Comparison of ENCODE assay signal across 8 cellular contexts in the genomic region with DNA sequence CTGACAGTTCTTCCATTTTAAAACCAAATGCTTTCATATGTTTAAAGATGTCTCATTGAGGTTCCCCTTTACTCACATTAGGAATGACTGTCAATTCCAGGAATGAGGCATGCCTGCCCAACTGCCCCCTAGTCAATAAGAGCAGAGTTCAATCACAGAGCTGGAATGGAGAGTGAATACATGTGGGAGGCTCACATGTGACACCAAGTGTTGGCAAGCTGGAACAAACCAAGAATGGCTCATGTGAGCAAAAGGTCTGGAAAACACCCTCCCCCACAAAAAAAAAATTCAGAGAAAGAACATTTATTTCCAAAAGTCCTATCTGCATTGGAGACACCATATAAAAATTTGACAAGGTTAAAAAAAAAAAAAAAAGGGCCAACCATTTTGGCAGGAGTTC. TPM values are rescaled to one million over a fixed set of nuclear protein-coding genes. Genes with fewer than 3 reads are reported as not detected.
A peak's percentile ranks its signal among the peaks of the same experiment; 100 is the strongest.
DNase-seq lines count a peak whose midpoint lies in the region; ATAC-seq and TF ChIP-seq lines count a peak whose summit lies in the region.

No MANE protein-coding gene starts in this region.

- ATAC-seq in activated CD8-positive, alpha-beta T cell treated with anti-CD3 and anti-CD28 coated beads, Interleukin-2, amount 10 ng/mL, durations not matched to agents 7 days and 5 days = no peak
- ATAC-seq in CD8-positive, alpha-beta T cell = no peak

- H3K9ac ChIP-seq in H9 (ENCODE audit: extremely low read depth, insufficient read length, low read length) = peak overlapping the region; percentile 19
- peak overlapping the region in 2 of 3 donors; percentile 25 to 28 for H3K9ac ChIP-seq in skeletal muscle tissue (ENCODE audit: low read depth in 1 of 3, low read length in 3 of 3)

- no peak overlapping the region for H3K4ac ChIP-seq in H9 (ENCODE audit: low read depth, low read length)

- 0 out of 3 replicates have a peak, but pooled peaks have one; percentile 24 for TF ChIP-seq CTCF in H9 (conservative IDR thresholded peaks at IDR 0.05)
- no peak for TF ChIP-seq CTCF in CD8-positive, alpha-beta T cell (IDR thresholded peaks at IDR 0.05)

- no peak overlapping the region for H3K56ac ChIP-seq in H9 (ENCODE audit: insufficient read length, low read depth, low read length)

- no peak overlapping the region for H2AFZ ChIP-seq in H9 (ENCODE audit: low read length)

- no peaks in the 10 kb centered on the region for H3K27me3 ChIP-seq in H9 (ENCODE audit: insufficient read depth, low read length)
- no peaks in the 10 kb centered on the region for H3K27me3 ChIP-seq in skeletal muscle tissue (ENCODE audit: control insufficient read depth in 3 of 3, insufficient read depth in 3 of 3, low read length in 3 of 3)
- H3K27me3 ChIP-seq in CD8-positive, alpha-beta T cell (ENCODE audit: insufficient read depth, low read length) = no peaks in the 10 kb centered on the region

- no peak overlapping the region for H3K23ac ChIP-seq in H9 (ENCODE audit: insufficient read length, low read depth, low read length)

- H3K27me3 Mint-ChIP-seq in H9 (ENCODE audit: low read depth) = peaks cover 3% of the 10 kb centered on the region; the same call in 1 of the 2 replicates
- no peaks in the 10 kb centered on the region for H3K27me3 Mint-ChIP-seq in activated CD8-positive, alpha-beta T cell treated with anti-CD3 and anti-CD28 coated beads, Interleukin-2, amount 10 ng/mL, durations not matched to agents 7 days and 5 days (ENCODE audit: low read depth)
- H3K27me3 Mint-ChIP-seq in CD8-positive, alpha-beta T cell (ENCODE audit: low read depth) = no peaks in the 10 kb centered on the region
- H3K27me3 Mint-ChIP-seq in activated CD4-positive, alpha-beta T cell treated with anti-CD3 and anti-CD28 coated beads, Interleukin-2, amount 10 ng/mL, durations not matched to agents 7 days and 5 days = no peaks in the 10 kb centered on the region

- POLR2A ChIA-PET in activated CD8-positive, alpha-beta T cell treated with anti-CD3 and anti-CD28 coated beads, Interleukin-2, amount 10 ng/mL, durations not matched to agents 7 days and 5 days (lab: Charles Lee) = no interaction called here
- POLR2A ChIA-PET in CD8-positive, alpha-beta T cell (lab: Charles Lee) = no interaction called here
- POLR2A ChIA-PET in activated CD4-positive, alpha-beta T cell treated with anti-CD3 and anti-CD28 coated beads, Interleukin-2, amount 10 ng/mL, durations not matched to agents 7 days and 5 days (lab: Charles Lee) = no interaction called here

- no peak overlapping the region for H4K5ac ChIP-seq in H9 (ENCODE audit: insufficient read length, low read depth, low read length)

- CTCF ChIA-PET in activated CD8-positive, alpha-beta T cell treated with anti-CD3 and anti-CD28 coated beads, Interleukin-2, amount 10 ng/mL, durations not matched to agents 7 days and 5 days (lab: Charles Lee) = no interaction called here
- CTCF ChIA-PET in CD8-positive, alpha-beta T cell (lab: Charles Lee) = no interaction called here
- CTCF ChIA-PET in activated CD4-positive, alpha-beta T cell treated with anti-CD3 and anti-CD28 coated beads, Interleukin-2, amount 10 ng/mL, durations not matched to agents 7 days and 5 days (lab: Charles Lee) = no interaction called here

- no peak overlapping the region for H2BK120ac ChIP-seq in H9 (ENCODE audit: low read depth, low read length, poor library complexity, severe bottlenecking)

- no peaks in the 10 kb centered on the region for H3K79me1 ChIP-seq in H9 (ENCODE audit: insufficient read depth, low read depth, low read length, poor library complexity, severe bottlenecking)

- H2AK5ac ChIP-seq in H9 (ENCODE audit: insufficient read length, low read length) = no peak overlapping the region

- H3K36me3 Mint-ChIP-seq in H9 (ENCODE audit: insufficient read depth in 1 of 3, low read depth in 3 of 3) = peaks cover 26 to 51% (median 44%) of the 10 kb centered on the region in 3 experiments
- peaks cover 55% of the 10 kb centered on the region for H3K36me3 Mint-ChIP-seq in activated CD8-positive, alpha-beta T cell treated with anti-CD3 and anti-CD28 coated beads, Interleukin-2, amount 10 ng/mL, durations not matched to agents 7 days and 5 days (ENCODE audit: low read depth)
- H3K36me3 Mint-ChIP-seq in CD8-positive, alpha-beta T cell = peaks cover 62% of the 10 kb centered on the region
- H3K36me3 Mint-ChIP-seq in activated CD4-positive, alpha-beta T cell treated with anti-CD3 and anti-CD28 coated beads, Interleukin-2, amount 10 ng/mL, durations not matched to agents 7 days and 5 days (ENCODE audit: low read depth) = peaks cover 58% of the 10 kb centered on the region

- H4K91ac ChIP-seq in H9 (ENCODE audit: insufficient read length, low read depth, low read length) = no peak overlapping the region

- no peak overlapping the region for H2BK20ac ChIP-seq in H9 (ENCODE audit: low read depth, low read length, poor library complexity, severe bottlenecking)

- H3K36me3 ChIP-seq in skeletal muscle tissue (ENCODE audit: control insufficient read depth in 3 of 3, insufficient read depth in 3 of 3, low read length in 3 of 3) = peaks cover 23 to 32% (median 26%) of the 10 kb centered on the region in 3 donors
- peaks cover 26% of the 10 kb centered on the region for H3K36me3 ChIP-seq in CD8-positive, alpha-beta T cell (ENCODE audit: insufficient read depth, low read length)

- H3K27ac ChIP-seq in H9 (ENCODE audit: insufficient read length, low read depth, low read length) (no peak overlapping the region), skeletal muscle tissue (ENCODE audit: low read depth, low read length) (peak overlapping the region; percentile 16)
- no peak overlapping the region for H3K27ac ChIP-seq in CD8-positive, alpha-beta T cell (ENCODE audit: low read depth, low read length)

- H3T11ph ChIP-seq in H9 (ENCODE audit: low read length) = no peak overlapping the region

- no peaks in the 10 kb centered on the region for H4K20me1 ChIP-seq in H9 (ENCODE audit: control insufficient read depth, insufficient read depth, insufficient read length)

- DNase-seq in CD1c-positive myeloid dendritic cell (ENCODE audit: extremely low spot score) (peak; percentile 92), H9 (no peak), head of caudate nucleus (peak in 23 of 42 donors; percentile 9 to 69 (median 28)), HPDE6-E6E7 (ENCODE audit: extremely low spot score) (no peak)
- DNase-seq in activated CD8-positive, alpha-beta T cell treated with anti-CD3 and anti-CD28 coated beads, Interleukin-2, amount 10 ng/mL, durations not matched to agents 7 days and 5 days = no peak
- DNase-seq in CD8-positive, alpha-beta T cell = no peak
- no peak for DNase-seq in activated CD4-positive, alpha-beta T cell treated with anti-CD3 and anti-CD28 coated beads, Interleukin-2, amount 10 ng/mL, durations not matched to agents 7 days and 5 days

- no peak overlapping the region for H4K8ac ChIP-seq in H9 (replicated peaks; ENCODE audit: insufficient read length, low read depth, low read length)

- no peaks in the 10 kb centered on the region for H3K9me3 Mint-ChIP-seq in H9
- H3K9me3 Mint-ChIP-seq in activated CD8-positive, alpha-beta T cell treated with anti-CD3 and anti-CD28 coated beads, Interleukin-2, amount 10 ng/mL, durations not matched to agents 7 days and 5 days (ENCODE audit: insufficient read depth) = no peaks in the 10 kb centered on the region
- H3K9me3 Mint-ChIP-seq in CD8-positive, alpha-beta T cell = no peaks in the 10 kb centered on the region
- no peaks in the 10 kb centered on the region for H3K9me3 Mint-ChIP-seq in activated CD4-positive, alpha-beta T cell treated with anti-CD3 and anti-CD28 coated beads, Interleukin-2, amount 10 ng/mL, durations not matched to agents 7 days and 5 days

- H2BK12ac ChIP-seq in H9 (ENCODE audit: insufficient read length, low read depth, low read length) = no peak overlapping the region

- no peak overlapping the region for H2BK5ac ChIP-seq in H9 (ENCODE audit: insufficient read length, low read length)

- intact Hi-C loops in head of caudate nucleus (cut with DNase I) = loop anchor here (2.0 to 10.0 kb wide), 2 partner anchors 145 to 207 kb away; partner anchors contain the start of gene UQCC5
- intact Hi-C loops in CD8-positive, alpha-beta T cell (cut with DNase I, micrococcal nuclease) = loop anchor here (10.0 kb wide), 2 partner anchors 147 to 1203 kb away; partner anchors contain the start of genes ACTR8 (in 1 of the 2), NT5DC2 (in 1 of the 2) and UQCC5 (in 1 of the 2)

- H3K4me3 Mint-ChIP-seq in H9 = no peak overlapping the region
- no peak overlapping the region for H3K4me3 Mint-ChIP-seq in activated CD8-positive, alpha-beta T cell treated with anti-CD3 and anti-CD28 coated beads, Interleukin-2, amount 10 ng/mL, durations not matched to agents 7 days and 5 days
- no peak overlapping the region for H3K4me3 Mint-ChIP-seq in CD8-positive, alpha-beta T cell
- H3K4me3 Mint-ChIP-seq in activated CD4-positive, alpha-beta T cell treated with anti-CD3 and anti-CD28 coated beads, Interleukin-2, amount 10 ng/mL, durations not matched to agents 7 days and 5 days = no peak overlapping the region

- H3K4me3 ChIP-seq in skeletal muscle tissue (ENCODE audit: low read length in 3 of 3) = no peak overlapping the region
- no peak overlapping the region for H3K4me3 ChIP-seq in CD8-positive, alpha-beta T cell (ENCODE audit: low read depth, low read length)

- no peak overlapping the region for H3K14ac ChIP-seq in H9 (ENCODE audit: insufficient read depth, low read length)

- H3K79me2 ChIP-seq in H9 (ENCODE audit: insufficient read depth, low read length) = peaks cover 13% of the 10 kb centered on the region; the same call in 1 of the 2 replicates

- no peaks in the 10 kb centered on the region for H3K9me3 ChIP-seq in H9 (ENCODE audit: control insufficient read depth, low read depth, low read length)
- no peaks in the 10 kb centered on the region for H3K9me3 ChIP-seq in skeletal muscle tissue (ENCODE audit: control insufficient read depth in 3 of 3, low read length in 3 of 3)
- no peaks in the 10 kb centered on the region for H3K9me3 ChIP-seq in CD8-positive, alpha-beta T cell (ENCODE audit: low read length)

- H3K4me1 ChIP-seq in H9 (ENCODE audit: insufficient read depth, low read length) (no peaks in the 10 kb centered on the region), skeletal muscle tissue (ENCODE audit: control insufficient read depth in 3 of 3, insufficient read depth in 3 of 3, low read length in 3 of 3) (peaks cover 16 to 35% (median 28%) of the 10 kb centered on the region in 3 donors)
- H3K4me1 ChIP-seq in CD8-positive, alpha-beta T cell (ENCODE audit: insufficient read depth, low read length) = peaks cover 17% of the 10 kb centered on the region

- peaks cover 3% of the 10 kb centered on the region for H3K23me2 ChIP-seq in H9 (ENCODE audit: insufficient read length, low read depth, low read length, poor library complexity, severe bottlenecking)

- H3K27ac Mint-ChIP-seq in H9 = peak overlapping the region in 2 of 3 experiments; percentile 49 to 78; a peak in 3 of 7 replicates
- peak overlapping the region; percentile 5 for H3K27ac Mint-ChIP-seq in activated CD8-positive, alpha-beta T cell treated with anti-CD3 and anti-CD28 coated beads, Interleukin-2, amount 10 ng/mL, durations not matched to agents 7 days and 5 days
- no peak overlapping the region for H3K27ac Mint-ChIP-seq in CD8-positive, alpha-beta T cell
- no peak overlapping the region for H3K27ac Mint-ChIP-seq in activated CD4-positive, alpha-beta T cell treated with anti-CD3 and anti-CD28 coated beads, Interleukin-2, amount 10 ng/mL, durations not matched to agents 7 days and 5 days

- H3K4me1 Mint-ChIP-seq in H9 = peaks cover 16 to 25% of the 10 kb centered on the region in 2 experiments
- H3K4me1 Mint-ChIP-seq in activated CD8-positive, alpha-beta T cell treated with anti-CD3 and anti-CD28 coated beads, Interleukin-2, amount 10 ng/mL, durations not matched to agents 7 days and 5 days (ENCODE audit: low read depth) = peaks cover 35% of the 10 kb centered on the region
- peaks cover 56% of the 10 kb centered on the region for H3K4me1 Mint-ChIP-seq in CD8-positive, alpha-beta T cell (ENCODE audit: low read depth)
- peaks cover 47% of the 10 kb centered on the region for H3K4me1 Mint-ChIP-seq in activated CD4-positive, alpha-beta T cell treated with anti-CD3 and anti-CD28 coated beads, Interleukin-2, amount 10 ng/mL, durations not matched to agents 7 days and 5 days

- H3K4me2 ChIP-seq in H9 (ENCODE audit: insufficient read depth, insufficient read length, low read length) = no peak overlapping the region

- H2BK15ac ChIP-seq in H9 (ENCODE audit: low read depth, low read length) = no peak overlapping the region

- H3K18ac ChIP-seq in H9 (ENCODE audit: insufficient read length, low read depth, low read length) = no peak overlapping the region

RNA-seq across cellular contexts. Expression of gene PBRM1, which starts 3.7 kb away (rescaled TPM):
- total RNA-seq in H9 (2021) (70.0 and 74.2 TPM in 2 replicates), skeletal muscle tissue (62.6 TPM)
- 10 to 100 TPM; 83.2 to 91.8 TPM for total RNA-seq in activated CD8-positive, alpha-beta T cell treated with anti-CD3 and anti-CD28 coated beads, Interleukin-2, amount 10 ng/mL, durations not matched to agents 7 days and 5 days
- 10 to 100 TPM; 45.9 to 49.2 TPM for total RNA-seq in CD8-positive, alpha-beta T cell
- total RNA-seq in activated CD4-positive, alpha-beta T cell treated with anti-CD3 and anti-CD28 coated beads, Interleukin-2, amount 10 ng/mL, durations not matched to agents 7 days and 5 days = 10 to 100 TPM; 88.9 to 97.7 TPM

RNA-seq across cellular contexts. Expression of gene GNL3, which starts 3.8 kb away (rescaled TPM):
- 245 and 250 TPM in 2 replicates for total RNA-seq in H9 (2021)
- total RNA-seq in activated CD8-positive, alpha-beta T cell treated with anti-CD3 and anti-CD28 coated beads, Interleukin-2, amount 10 ng/mL, durations not matched to agents 7 days and 5 days = 10 to 100 TPM; 85.5 to 86.2 TPM
- total RNA-seq in skeletal muscle tissue = 45.4 TPM
- 100 to 1,000 TPM; 110 to 113 TPM for total RNA-seq in CD8-positive, alpha-beta T cell
- total RNA-seq in activated CD4-positive, alpha-beta T cell treated with anti-CD3 and anti-CD28 coated beads, Interleukin-2, amount 10 ng/mL, durations not matched to agents 7 days and 5 days = 10 to 100 TPM; 74.8 to 79.1 TPM

RNA-seq across cellular contexts. Expression of gene GLT8D1, which starts 23.6 kb away (rescaled TPM):
- total RNA-seq in H9 (2021) = 37.0 and 39.3 TPM in 2 replicates
- 10 to 100 TPM; 36.4 to 38.2 TPM for total RNA-seq in activated CD8-positive, alpha-beta T cell treated with anti-CD3 and anti-CD28 coated beads, Interleukin-2, amount 10 ng/mL, durations not matched to agents 7 days and 5 days
- total RNA-seq in skeletal muscle tissue = 61.1 TPM
- 10 to 100 TPM in 1 of 2 experiments, 1 to 10 TPM in 1; 9.3 to 11.3 TPM for total RNA-seq in CD8-positive, alpha-beta T cell
- total RNA-seq in activated CD4-positive, alpha-beta T cell treated with anti-CD3 and anti-CD28 coated beads, Interleukin-2, amount 10 ng/mL, durations not matched to agents 7 days and 5 days = 10 to 100 TPM; 43.0 to 47.2 TPM

RNA-seq across cellular contexts. Expression of gene SPCS1, which starts 23.9 kb away (rescaled TPM):
- 106 TPM in 2 replicates for total RNA-seq in H9 (2021)
- 100 to 1,000 TPM in 1 of 2 experiments, 10 to 100 TPM in 1; 96.1 to 105 TPM for total RNA-seq in activated CD8-positive, alpha-beta T cell treated with anti-CD3 and anti-CD28 coated beads, Interleukin-2, amount 10 ng/mL, durations not matched to agents 7 days and 5 days
- total RNA-seq in skeletal muscle tissue = 43.3 TPM
- total RNA-seq in CD8-positive, alpha-beta T cell = 10 to 100 TPM; 58.5 to 59.6 TPM
- total RNA-seq in activated CD4-positive, alpha-beta T cell treated with anti-CD3 and anti-CD28 coated beads, Interleukin-2, amount 10 ng/mL, durations not matched to agents 7 days and 5 days = 100 to 1,000 TPM in 1 of 2 experiments, 10 to 100 TPM in 1; 97.0 to 102 TPM

Comparison
In these comparisons a context has a peak if more than half of its experiments do, and no peak if none do; other contexts are left out.
1. DNase-seq: peak in CD1c-positive myeloid dendritic cell (single experiment) and head of caudate nucleus (23 of 42); none in H9 (single experiment), activated CD8-positive, alpha-beta T cell treated with anti-CD3 and anti-CD28 coated beads, Interleukin-2, amount 10 ng/mL, durations not matched to agents 7 days and 5 days (single experiment), CD8-positive, alpha-beta T cell (0 of 7), HPDE6-E6E7 (single experiment) and activated CD4-positive, alpha-beta T cell treated with anti-CD3 and anti-CD28 coated beads, Interleukin-2, amount 10 ng/mL, durations not matched to agents 7 days and 5 days (single experiment).
2. H3K27ac Mint-ChIP-seq: peak in H9 (2 of 3) and activated CD8-positive, alpha-beta T cell treated with anti-CD3 and anti-CD28 coated beads, Interleukin-2, amount 10 ng/mL, durations not matched to agents 7 days and 5 days (single experiment); none in CD8-positive, alpha-beta T cell (single experiment) and activated CD4-positive, alpha-beta T cell treated with anti-CD3 and anti-CD28 coated beads, Interleukin-2, amount 10 ng/mL, durations not matched to agents 7 days and 5 days (single experiment).